ENCODE assay signal across 11 cellular contexts in genomic region chr1:204629459-204629858, GRCh38. TPM values are rescaled to one million over a fixed set of nuclear protein-coding genes. Genes with fewer than 3 reads are reported as not detected.
"Had no signal": no experiment of that assay in that cellular context is flagged by ENCODE, and none has a peak within 500 bp of the region (broad histone marks: within the 10 kb centered on the region; RNA-seq: fewer than 3 reads in every experiment).

No MANE protein-coding gene starts in this region.

RNA-seq across cellular contexts. Expression of gene LRRN2, which starts 56.1 kb away (rescaled TPM):
- total RNA-seq: activated naive CD4-positive, alpha-beta T cell treated with anti-CD3 and anti-CD28 coated beads for 36 hours; activated naive CD4-positive, alpha-beta T cell treated with anti-CD3 and anti-CD28 coated beads, Interleukin-2, amount 50 U/mL, for 72 hours; activated naive CD8-positive, alpha-beta T cell treated with anti-CD3 and anti-CD28 coated beads for 36 hours; activated naive CD8-positive, alpha-beta T cell treated with anti-CD3 and anti-CD28 coated beads, Interleukin-2, amount 10 ng/mL, durations not matched to agents 7 days and 5 days; activated T-cell treated with anti-CD3 and anti-CD28 coated beads, Interleukin-2, amount 50 U/mL, for 4 hours; activated T-cell treated with anti-CD3 and anti-CD28 coated beads, Interleukin-2, amount 50 U/mL, for 72 hours; activated T-helper 1 cell treated with anti-CD3 and anti-CD28 coated beads, Interleukin-12 subunit alpha, Interleukin-12 subunit beta, Interleukin-2, Interleukin-4 antibody, amounts not matched to agents 30 ng/mL and 10 ng/mL and 1 ng/mL, durations not matched to agents 14 hours and 24 hours and 36 hours; activated T-helper 17 cell treated with anti-CD3 and anti-CD28 coated beads, Interleukin-2, amount 50 U/mL, for 72 hours; activated T-helper 2 cell treated with anti-CD3 and anti-CD28 coated beads, Interferon-gamma antibody, Interleukin-2, Interleukin-4, amounts not matched to agents 10 μg/mL and 5 μg/mL and 100 μg/mL, durations not matched to agents 14 hours and 24 hours and 36 hours; bronchial epithelial cell had no signal
- polyA plus RNA-seq: aorta had no signal
